In the genomic region with DNA sequence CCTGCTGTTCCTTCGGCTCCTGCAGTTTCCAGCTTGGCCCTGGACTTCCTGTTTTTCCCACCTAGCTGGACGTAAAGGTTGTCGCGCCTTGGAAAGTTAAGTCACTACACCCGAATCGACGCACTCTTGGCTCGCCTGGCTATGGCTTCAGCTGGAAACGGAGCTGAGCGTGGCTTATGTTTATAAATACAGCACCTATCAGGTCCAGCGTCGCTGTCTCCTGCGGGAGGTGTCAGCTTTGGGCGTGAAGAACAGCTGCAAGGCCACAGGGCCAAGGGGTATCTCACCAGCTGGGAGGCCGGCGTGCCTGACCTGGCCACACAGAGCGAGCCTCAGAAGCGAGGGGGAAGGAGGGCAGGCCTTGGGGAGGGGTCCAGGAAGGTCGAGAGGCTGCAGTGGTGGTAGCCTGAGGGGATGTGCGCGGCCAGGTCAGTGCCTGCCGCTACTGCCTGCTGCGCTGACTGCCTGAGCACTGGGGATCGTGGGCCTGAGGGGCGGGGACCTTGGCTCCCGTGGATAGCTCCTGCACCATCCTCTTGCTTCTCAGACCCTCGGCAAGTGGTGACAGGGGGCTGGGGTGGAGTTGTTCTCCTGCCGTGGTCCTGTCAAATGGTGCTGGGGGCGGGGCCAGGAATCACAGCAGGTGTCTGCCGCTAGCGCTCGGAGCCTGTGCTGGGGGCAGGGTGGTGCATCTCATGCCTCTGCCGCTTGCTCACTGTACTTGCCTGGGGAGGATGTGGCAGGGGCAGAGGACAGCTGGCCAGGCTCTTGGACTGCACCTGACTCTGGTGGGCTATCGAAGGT, we compare ENCODE assay signal across 3 cellular contexts.
TF ChIP-seq lines count a peak whose summit lies in the region.

No MANE protein-coding gene starts in this region.

TF ChIP-seq in SK-N-SH, 30 proteins besides CTCF, POLR2A, EP300 and RAD21:
- no peak for TF ChIP-seq FOSL2 (IDR thresholded peaks at IDR 0.05; ENCODE audit: borderline replicate concordance, low read depth)
- no peak for TF ChIP-seq TCF12 (IDR thresholded peaks at IDR 0.05)
- TF ChIP-seq, protein P1, sequence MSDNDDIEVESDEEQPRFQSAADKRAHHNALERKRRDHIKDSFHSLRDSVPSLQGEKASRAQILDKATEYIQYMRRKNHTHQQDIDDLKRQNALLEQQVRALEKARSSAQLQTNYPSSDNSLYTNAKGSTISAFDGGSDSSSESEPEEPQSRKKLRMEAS (IDR thresholded peaks at IDR 0.05; ENCODE audit: low read depth), result no peak
- TF ChIP-seq ELF1 (IDR thresholded peaks at IDR 0.05), result no peak

TF ChIP-seq in SK-N-SH treated with all-trans-retinoic acid at 6 μM for 48 hours, 23 proteins besides CTCF, POLR2A, EP300 and RAD21:
- TF ChIP-seq ZFP3 (CRISPR knock-in tag; IDR thresholded peaks at IDR 0.05), result no peak
- TF ChIP-seq, protein P2, sequence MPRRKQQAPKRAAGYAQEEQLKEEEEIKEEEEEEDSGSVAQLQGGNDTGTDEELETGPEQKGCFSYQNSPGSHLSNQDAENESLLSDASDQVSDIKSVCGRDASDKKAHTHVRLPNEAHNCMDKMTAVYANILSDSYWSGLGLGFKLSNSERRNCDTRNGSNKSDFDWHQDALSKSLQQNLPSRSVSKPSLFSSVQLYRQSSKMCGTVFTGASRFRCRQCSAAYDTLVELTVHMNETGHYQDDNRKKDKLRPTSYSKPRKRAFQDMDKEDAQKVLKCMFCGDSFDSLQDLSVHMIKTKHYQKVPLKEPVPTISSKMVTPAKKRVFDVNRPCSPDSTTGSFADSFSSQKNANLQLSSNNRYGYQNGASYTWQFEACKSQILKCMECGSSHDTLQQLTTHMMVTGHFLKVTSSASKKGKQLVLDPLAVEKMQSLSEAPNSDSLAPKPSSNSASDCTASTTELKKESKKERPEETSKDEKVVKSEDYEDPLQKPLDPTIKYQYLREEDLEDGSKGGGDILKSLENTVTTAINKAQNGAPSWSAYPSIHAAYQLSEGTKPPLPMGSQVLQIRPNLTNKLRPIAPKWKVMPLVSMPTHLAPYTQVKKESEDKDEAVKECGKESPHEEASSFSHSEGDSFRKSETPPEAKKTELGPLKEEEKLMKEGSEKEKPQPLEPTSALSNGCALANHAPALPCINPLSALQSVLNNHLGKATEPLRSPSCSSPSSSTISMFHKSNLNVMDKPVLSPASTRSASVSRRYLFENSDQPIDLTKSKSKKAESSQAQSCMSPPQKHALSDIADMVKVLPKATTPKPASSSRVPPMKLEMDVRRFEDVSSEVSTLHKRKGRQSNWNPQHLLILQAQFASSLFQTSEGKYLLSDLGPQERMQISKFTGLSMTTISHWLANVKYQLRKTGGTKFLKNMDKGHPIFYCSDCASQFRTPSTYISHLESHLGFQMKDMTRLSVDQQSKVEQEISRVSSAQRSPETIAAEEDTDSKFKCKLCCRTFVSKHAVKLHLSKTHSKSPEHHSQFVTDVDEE (CRISPR knock-in tag; IDR thresholded peaks at IDR 0.05), result no peak
- no peak for TF ChIP-seq ISL1 (CRISPR knock-in tag; IDR thresholded peaks at IDR 0.05)
- no peak for TF ChIP-seq ARNTL (CRISPR knock-in tag; IDR thresholded peaks at IDR 0.05; ENCODE audit: borderline replicate concordance, low read depth)
- TF ChIP-seq ZNF70 (CRISPR knock-in tag; IDR thresholded peaks at IDR 0.05), result no peak
- no peak for TF ChIP-seq SNAI2 (CRISPR knock-in tag; IDR thresholded peaks at IDR 0.05)
- no peak for TF ChIP-seq RARB (CRISPR knock-in tag; IDR thresholded peaks at IDR 0.05)
- no peak for TF ChIP-seq ZFP30 (CRISPR knock-in tag; IDR thresholded peaks at IDR 0.05)
- TF ChIP-seq ZNF565 (CRISPR knock-in tag; conservative IDR thresholded peaks at IDR 0.05; ENCODE audit: low read depth), result no peak
- TF ChIP-seq, protein P3, sequence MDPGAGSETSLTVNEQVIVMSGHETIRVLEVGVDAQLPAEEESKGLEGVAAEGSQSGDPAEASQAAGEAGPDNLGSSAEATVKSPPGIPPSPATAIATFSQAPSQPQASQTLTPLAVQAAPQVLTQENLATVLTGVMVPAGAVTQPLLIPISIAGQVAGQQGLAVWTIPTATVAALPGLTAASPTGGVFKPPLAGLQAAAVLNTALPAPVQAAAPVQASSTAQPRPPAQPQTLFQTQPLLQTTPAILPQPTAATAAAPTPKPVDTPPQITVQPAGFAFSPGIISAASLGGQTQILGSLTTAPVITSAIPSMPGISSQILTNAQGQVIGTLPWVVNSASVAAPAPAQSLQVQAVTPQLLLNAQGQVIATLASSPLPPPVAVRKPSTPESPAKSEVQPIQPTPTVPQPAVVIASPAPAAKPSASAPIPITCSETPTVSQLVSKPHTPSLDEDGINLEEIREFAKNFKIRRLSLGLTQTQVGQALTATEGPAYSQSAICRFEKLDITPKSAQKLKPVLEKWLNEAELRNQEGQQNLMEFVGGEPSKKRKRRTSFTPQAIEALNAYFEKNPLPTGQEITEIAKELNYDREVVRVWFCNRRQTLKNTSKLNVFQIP (CRISPR knock-in tag; IDR thresholded peaks at IDR 0.05; ENCODE audit: borderline replicate concordance, low read depth), result no peak
- no peak for TF ChIP-seq GLIS3 (CRISPR knock-in tag; IDR thresholded peaks at IDR 0.05)
- TF ChIP-seq, protein P4, sequence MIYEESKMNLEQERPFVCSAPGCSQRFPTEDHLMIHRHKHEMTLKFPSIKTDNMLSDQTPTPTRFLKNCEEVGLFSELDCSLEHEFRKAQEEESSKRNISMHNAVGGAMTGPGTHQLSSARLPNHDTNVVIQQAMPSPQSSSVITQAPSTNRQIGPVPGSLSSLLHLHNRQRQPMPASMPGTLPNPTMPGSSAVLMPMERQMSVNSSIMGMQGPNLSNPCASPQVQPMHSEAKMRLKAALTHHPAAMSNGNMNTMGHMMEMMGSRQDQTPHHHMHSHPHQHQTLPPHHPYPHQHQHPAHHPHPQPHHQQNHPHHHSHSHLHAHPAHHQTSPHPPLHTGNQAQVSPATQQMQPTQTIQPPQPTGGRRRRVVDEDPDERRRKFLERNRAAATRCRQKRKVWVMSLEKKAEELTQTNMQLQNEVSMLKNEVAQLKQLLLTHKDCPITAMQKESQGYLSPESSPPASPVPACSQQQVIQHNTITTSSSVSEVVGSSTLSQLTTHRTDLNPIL (CRISPR knock-in tag; IDR thresholded peaks at IDR 0.05; ENCODE audit: low read depth), result no peak
- TF ChIP-seq, protein P5, sequence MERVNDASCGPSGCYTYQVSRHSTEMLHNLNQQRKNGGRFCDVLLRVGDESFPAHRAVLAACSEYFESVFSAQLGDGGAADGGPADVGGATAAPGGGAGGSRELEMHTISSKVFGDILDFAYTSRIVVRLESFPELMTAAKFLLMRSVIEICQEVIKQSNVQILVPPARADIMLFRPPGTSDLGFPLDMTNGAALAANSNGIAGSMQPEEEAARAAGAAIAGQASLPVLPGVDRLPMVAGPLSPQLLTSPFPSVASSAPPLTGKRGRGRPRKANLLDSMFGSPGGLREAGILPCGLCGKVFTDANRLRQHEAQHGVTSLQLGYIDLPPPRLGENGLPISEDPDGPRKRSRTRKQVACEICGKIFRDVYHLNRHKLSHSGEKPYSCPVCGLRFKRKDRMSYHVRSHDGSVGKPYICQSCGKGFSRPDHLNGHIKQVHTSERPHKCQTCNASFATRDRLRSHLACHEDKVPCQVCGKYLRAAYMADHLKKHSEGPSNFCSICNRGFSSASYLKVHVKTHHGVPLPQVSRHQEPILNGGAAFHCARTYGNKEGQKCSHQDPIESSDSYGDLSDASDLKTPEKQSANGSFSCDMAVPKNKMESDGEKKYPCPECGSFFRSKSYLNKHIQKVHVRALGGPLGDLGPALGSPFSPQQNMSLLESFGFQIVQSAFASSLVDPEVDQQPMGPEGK (CRISPR knock-in tag; IDR thresholded peaks at IDR 0.05; ENCODE audit: borderline replicate concordance), result no peak
- TF ChIP-seq PPARA (CRISPR knock-in tag; IDR thresholded peaks at IDR 0.05; ENCODE audit: borderline replicate concordance), result no peak
- TF ChIP-seq BACH2 (CRISPR knock-in tag; IDR thresholded peaks at IDR 0.05; ENCODE audit: borderline replicate concordance), result no peak
- TF ChIP-seq ZC3H10 (CRISPR knock-in tag; IDR thresholded peaks at IDR 0.05), result no peak
- no peak for TF ChIP-seq OSR1 (CRISPR knock-in tag; IDR thresholded peaks at IDR 0.05)
- no peak for TF ChIP-seq TOX (CRISPR knock-in tag; IDR thresholded peaks at IDR 0.05; ENCODE audit: borderline replicate concordance)
- TF ChIP-seq TCF4 (CRISPR knock-in tag; IDR thresholded peaks at IDR 0.05; ENCODE audit: borderline replicate concordance), result no peak

TF ChIP-seq in H1, 55 proteins besides CTCF, POLR2A, EP300 and RAD21:
- TF ChIP-seq TBP (IDR thresholded peaks at IDR 0.05; ENCODE audit: low read depth, low read length) (no peak), RFX5 (IDR thresholded peaks at IDR 0.05; ENCODE audit: borderline replicate concordance, low read depth, low read length) (no peak), KDM5A (IDR thresholded peaks at IDR 0.05; ENCODE audit: low read length) (no peak)
